Comparison of ENCODE assay signal across 18 cellular contexts in genomic region chr6:130069471-130069870, GRCh38. TPM values are rescaled to one million over a fixed set of nuclear protein-coding genes. Genes with fewer than 3 reads are reported as not detected.
DNase-seq lines count a peak whose midpoint lies in the region; ATAC-seq and TF ChIP-seq lines count a peak whose summit lies in the region.
"Had no signal": no experiment of that assay in that cellular context is flagged by ENCODE, and none has a peak within 500 bp of the region (broad histone marks: within the 10 kb centered on the region; RNA-seq: fewer than 3 reads in every experiment).

No MANE protein-coding gene starts in this region.

- no peak overlapping the region for H3K4me3 ChIP-seq in SK-N-MC
- H3K4me3 ChIP-seq: A549, BLaER1 had no signal

- peak overlapping the region; percentile 55 to 57 for H3K27ac Mint-ChIP-seq in effector memory CD8-positive, alpha-beta T cell
- H3K27ac Mint-ChIP-seq: CD8-positive, alpha-beta T cell had no signal

- H3K36me3 ChIP-seq in SK-N-MC (ENCODE audit: insufficient read depth, low read length) = peaks cover 52% of the 10 kb centered on the region

- no peak overlapping the region for H3K4me3 Mint-ChIP-seq in effector memory CD8-positive, alpha-beta T cell
- H3K4me3 Mint-ChIP-seq: CD8-positive, alpha-beta T cell had no signal

- peak overlapping the region; percentile 72; the same call in 1 of the 2 replicates for H3K27ac ChIP-seq in SK-N-MC
- H3K27ac ChIP-seq: A549, BLaER1 had no signal

- ATAC-seq in effector memory CD8-positive, alpha-beta T cell (replicated peaks) = no peak
- ATAC-seq in omental fat pad (ENCODE audit: low FRiP score) = peak; percentile 50
- no peak for ATAC-seq in GM19452 (IDR thresholded peaks at IDR 0.05; ENCODE audit: unreplicated experiment)
- no peak for ATAC-seq in HG02610 (IDR thresholded peaks at IDR 0.05; ENCODE audit: unreplicated experiment)
- no peak for ATAC-seq in HG02678 (IDR thresholded peaks at IDR 0.05; ENCODE audit: unreplicated experiment)
- ATAC-seq: A549; CD8-positive, alpha-beta T cell had no signal

- no peaks in the 10 kb centered on the region for H3K9me3 Mint-ChIP-seq in effector memory CD8-positive, alpha-beta T cell
- H3K9me3 Mint-ChIP-seq: CD8-positive, alpha-beta T cell had no signal

- H3K4me1 Mint-ChIP-seq in effector memory CD8-positive, alpha-beta T cell (ENCODE audit: low read depth in 2 of 2) = peaks cover 0 to 5% of the 10 kb centered on the region in 2 donors

- no peaks in the 10 kb centered on the region for H3K27me3 Mint-ChIP-seq in effector memory CD8-positive, alpha-beta T cell

- TF ChIP-seq CTCF in omental fat pad (IDR thresholded peaks at IDR 0.05) = no peak

- no peak overlapping the region for H3K9ac ChIP-seq in SK-N-MC (ENCODE audit: insufficient read length)
- H3K9ac ChIP-seq: BLaER1 had no signal

- H3K36me3 Mint-ChIP-seq in effector memory CD8-positive, alpha-beta T cell (ENCODE audit: insufficient read depth) = peaks cover 41% of the 10 kb centered on the region

- DNase-seq in GM03348 (ENCODE audit: low spot score) = peak; percentile 27
- DNase-seq in SK-N-MC (ENCODE audit: low read depth, low spot score) = no peak
- no peak for DNase-seq in effector memory CD8-positive, alpha-beta T cell
- DNase-seq in omental fat pad (ENCODE audit: low spot score) = no peak
- DNase-seq: CD8-positive, alpha-beta T cell; DMS53; H7; NCI-H1092 treated with DMSO at 0.1 percent for 48 hours; NCI-H2081 treated with DMSO at 0.1 percent for 48 hours; NCI-H510A; NCI-H748 treated with DMSO at 0.1 percent for 48 hours; OCI-M1; SHP77 had no signal

- H3K9me3 ChIP-seq in SK-N-MC (ENCODE audit: low read depth, low read length) = no peaks in the 10 kb centered on the region
- H3K9me3 ChIP-seq: A549, BLaER1 had no signal

RNA-seq across cellular contexts. Expression of gene L3MBTL3, which starts 51.1 kb away (rescaled TPM):
- 10 to 100 TPM in 1 of 4 donors, 1 to 10 TPM in 3; 6.9 to 22.2 (median 8.0) TPM for total RNA-seq in omental fat pad
